Comparison of ENCODE assay signal across 18 cellular contexts in genomic region chr18:78638889-78639596, GRCh38.
DNase-seq lines count a peak whose midpoint lies in the region; FAIRE-seq and TF ChIP-seq lines count a peak whose summit lies in the region.
"Had no signal": no experiment of that assay in that cellular context is flagged by ENCODE, and none has a peak within 500 bp of the region (broad histone marks: within the 10 kb centered on the region; RNA-seq: fewer than 3 reads in every experiment).

No MANE protein-coding gene starts in this region.

- no peak for TF ChIP-seq POLR2A in vagina (IDR thresholded peaks at IDR 0.05)

- peak; percentile 73 for DNase-seq in DMS153 (lab: John Stamatoyannopoulos, UW)
- no peak for DNase-seq in HTR-8/SVneo (ENCODE audit: insufficient read length, low spot score)
- peak; percentile 10 for DNase-seq in RWPE1 (ENCODE audit: low spot score)
- no peak for DNase-seq in neural crest cell (ENCODE audit: low read depth, low spot score)
- no peak for DNase-seq in NCI-H2081 (lab: John Stamatoyannopoulos, UW)
- DNase-seq in SW 1271 (lab: John Stamatoyannopoulos, UW) = no peak
- no peak for DNase-seq in mesothelial cell of epicardium (ENCODE audit: low spot score in 2 of 2, unreplicated experiment in 2 of 2)
- DNase-seq in vagina (ENCODE audit: extremely low spot score in 2 of 2) = no peak
- DNase-seq: activated CD4-positive, alpha-beta T cell treated with anti-CD3 and anti-CD28 coated beads, Interleukin-2, amount 10 ng/mL, durations not matched to agents 24 days and 14 days; activated effector memory CD4-positive, alpha-beta T cell treated with anti-CD3 and anti-CD28 coated beads, Interleukin-2, amount 50 U/mL, for 16 hours; CD8-positive, alpha-beta memory T cell; esophagus squamous epithelium; left colon; NCI-H1436 treated with DMSO at 0.1 percent for 48 hours; NCI-H345 had no signal

- FAIRE-seq in HTR-8/SVneo (lab: Jason Lieb, UNC) = peak; percentile 97

- intact Hi-C loops in vagina (cut with DNase I) = no loop called here

- CTCF ChIA-PET in RWPE1 (lab: Yijun Ruan, JAX) = no interaction called here

- H3K27ac ChIP-seq in RWPE1 (peak overlapping the region; percentile 82), vagina (no peak overlapping the region)
- H3K27ac ChIP-seq: KMS-11, SK-N-MC had no signal

- TF ChIP-seq CTCF in RWPE1 (conservative IDR thresholded peaks at IDR 0.05; ENCODE audit: low read depth) (no peak), neural crest cell (conservative IDR thresholded peaks at IDR 0.05) (no peak), mesothelial cell of epicardium (IDR thresholded peaks at IDR 0.05; ENCODE audit: unreplicated experiment) (no peak), vagina (IDR thresholded peaks at IDR 0.05) (no peak)

- no peaks in the 10 kb centered on the region for H3K36me3 ChIP-seq in vagina
- H3K36me3 ChIP-seq: esophagus squamous epithelium had no signal

- H3K27ac Mint-ChIP-seq in neural crest cell (ENCODE audit: unreplicated experiment) = peak overlapping the region; percentile 39
- no peak overlapping the region for H3K27ac Mint-ChIP-seq in mesothelial cell of epicardium
- H3K27ac Mint-ChIP-seq: activated CD4-positive, alpha-beta T cell treated with anti-CD3 and anti-CD28 coated beads, Interleukin-2, amount 10 ng/mL, durations not matched to agents 24 days and 14 days had no signal

- H3K4me3 Mint-ChIP-seq in neural crest cell = no peak overlapping the region
- H3K4me3 Mint-ChIP-seq in mesothelial cell of epicardium = no peak overlapping the region
- H3K4me3 Mint-ChIP-seq: activated CD4-positive, alpha-beta T cell treated with anti-CD3 and anti-CD28 coated beads, Interleukin-2, amount 10 ng/mL, durations not matched to agents 24 days and 14 days; CD8-positive, alpha-beta memory T cell; central memory CD8-positive, alpha-beta T cell had no signal

- H3K4me1 Mint-ChIP-seq in neural crest cell = peaks cover 26% of the 10 kb centered on the region
- peaks cover 15% of the 10 kb centered on the region for H3K4me1 Mint-ChIP-seq in mesothelial cell of epicardium
- H3K4me1 Mint-ChIP-seq: activated CD4-positive, alpha-beta T cell treated with anti-CD3 and anti-CD28 coated beads, Interleukin-2, amount 10 ng/mL, durations not matched to agents 24 days and 14 days had no signal

- no peaks in the 10 kb centered on the region for H3K27me3 ChIP-seq in vagina
- H3K27me3 ChIP-seq: esophagus squamous epithelium had no signal

- no peak overlapping the region for H3K4me3 ChIP-seq in vagina
- H3K4me3 ChIP-seq: esophagus squamous epithelium, SK-N-MC had no signal

- POLR2A ChIA-PET in RWPE1 (lab: Yijun Ruan, JAX; ENCODE audit: low non-redundant PET) = no interaction called here

- H3K27me3 Mint-ChIP-seq in neural crest cell (ENCODE audit: low read depth) (no peaks in the 10 kb centered on the region), mesothelial cell of epicardium (ENCODE audit: low read depth) (peaks cover 21% of the 10 kb centered on the region)
- H3K27me3 Mint-ChIP-seq: activated CD4-positive, alpha-beta T cell treated with anti-CD3 and anti-CD28 coated beads, Interleukin-2, amount 10 ng/mL, durations not matched to agents 24 days and 14 days; central memory CD8-positive, alpha-beta T cell had no signal

- peaks cover 7% of the 10 kb centered on the region for H3K4me1 ChIP-seq in vagina

- no peaks in the 10 kb centered on the region for H3K36me3 Mint-ChIP-seq in neural crest cell (ENCODE audit: low read depth)
- H3K36me3 Mint-ChIP-seq in mesothelial cell of epicardium = no peaks in the 10 kb centered on the region

- H3K9me3 Mint-ChIP-seq in neural crest cell (peaks cover 8% of the 10 kb centered on the region), mesothelial cell of epicardium (no peaks in the 10 kb centered on the region)

- no peaks in the 10 kb centered on the region for H3K9me3 ChIP-seq in vagina
- H3K9me3 ChIP-seq: esophagus squamous epithelium had no signal

Comparison
In these comparisons a context has a peak if more than half of its experiments do, and no peak if none do; other contexts are left out.
1. DNase-seq: peak in DMS153 (single experiment) and RWPE1 (single experiment); none in HTR-8/SVneo (single experiment), neural crest cell (single experiment), NCI-H2081 (0 of 2), SW 1271 (0 of 2), mesothelial cell of epicardium (0 of 2) and vagina (0 of 2).